In the genomic region with DNA sequence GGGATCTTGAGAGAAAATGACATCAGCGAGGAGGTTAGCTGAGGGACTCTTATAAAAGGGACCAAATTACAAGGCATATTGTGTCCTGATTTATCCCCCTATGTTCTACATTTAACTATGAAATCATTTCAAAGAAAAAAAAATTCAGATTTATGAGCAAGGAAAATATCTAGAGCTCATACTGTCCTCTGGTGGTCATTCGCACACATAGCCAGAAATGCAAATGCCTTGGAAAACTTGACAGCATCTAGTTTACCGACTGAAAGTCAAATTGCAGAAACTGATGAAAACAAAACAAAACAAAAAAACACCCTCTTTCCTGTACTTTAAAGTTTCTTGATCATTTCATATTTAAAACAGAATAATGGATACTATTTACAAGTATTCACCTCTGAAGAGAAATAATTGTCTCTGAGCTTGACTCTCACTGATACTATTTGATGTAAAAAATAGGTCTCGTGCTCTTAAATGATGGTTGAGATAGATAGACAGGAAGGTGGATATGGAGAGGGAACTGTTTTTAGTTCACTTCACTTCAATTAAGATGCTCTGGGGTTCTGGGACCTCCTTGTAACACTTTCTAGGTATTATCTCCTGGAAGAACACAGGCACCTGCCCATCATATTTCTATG, we compare ENCODE assay signal across 8 cellular contexts.
DNase-seq lines count a peak whose midpoint lies in the region; ATAC-seq, FAIRE-seq and TF ChIP-seq lines count a peak whose summit lies in the region.

No MANE protein-coding gene starts in this region.

- H4K20me1 ChIP-seq in GM12878 (ENCODE audit: control insufficient read depth, insufficient read depth): no peaks in the 10 kb centered on the region

- BruUV-seq in GM12878 (replicated peaks; lab: Mats Ljungman, UMichigan): no TSS peak

- H3K27ac ChIP-seq in GM12878 (ENCODE audit: control insufficient read depth, insufficient read depth): no peak overlapping the region

- no peak overlapping the region for H3K4me3 ChIP-seq in NB4 (ENCODE audit: low read depth, low read length)
- no peak overlapping the region for H3K4me3 ChIP-seq in GM12878

- peak; percentile 88 for TF ChIP-seq CTCF in NB4 (IDR thresholded peaks at IDR 0.05; ENCODE audit: low read depth, low read length)
- TF ChIP-seq CTCF in GM12878 (IDR thresholded peaks at IDR 0.05 in 2 of 3, conservative IDR thresholded peaks at IDR 0.05 in 1 of 3; ENCODE audit: control insufficient read depth in 2 of 3, extremely low read depth in 1 of 3, insufficient read depth in 1 of 3, low read depth in 3 of 3, low read length in 3 of 3): 0 out of 6 replicates have a peak, but pooled peaks of 1 of the 3 experiments have one; percentile 12

- RAD21 ChIA-PET in GM12878 (lab: Charles Lee; ENCODE audit: unreplicated experiment): no interaction called here

- no peak for FAIRE-seq in GM12878 (lab: Jason Lieb, UNC)

- no peak overlapping the region for H3K9ac ChIP-seq in GM12878 (ENCODE audit: control insufficient read depth, insufficient read depth, low read length)

- TF ChIP-seq EP300 in GM12878 (IDR thresholded peaks at IDR 0.05; ENCODE audit: borderline replicate concordance in 1 of 2, control insufficient read depth in 1 of 2, low read depth in 2 of 2, low read length in 2 of 2): no peak

- H3K4me2 ChIP-seq in GM12878 (ENCODE audit: control insufficient read depth, insufficient read depth): no peak overlapping the region

- intact Hi-C loops in GM12878 (cut with micrococcal nuclease; ENCODE audit: unreplicated experiment): no loop called here

- no peak for ATAC-seq in GM12878
- ATAC-seq in HG02623 (IDR thresholded peaks at IDR 0.05; ENCODE audit: unreplicated experiment): no peak
- ATAC-seq in activated CD4-positive, CD25-positive, alpha-beta regulatory T cell treated with anti-CD3 and anti-CD28 coated beads, Interleukin-2, amount 50 U/mL, for 24 hours: no peak

- no peak overlapping the region for H2AFZ ChIP-seq in GM12878 (ENCODE audit: control insufficient read depth, low read depth, low read length)

- H3K4me1 ChIP-seq in GM12878 (ENCODE audit: control insufficient read depth, insufficient read depth, low read length): no peaks in the 10 kb centered on the region

- no peaks in the 10 kb centered on the region for H3K36me3 ChIP-seq in GM12878 (ENCODE audit: control insufficient read depth in 2 of 2, insufficient read depth in 2 of 2, low read length in 1 of 2)

- WGBS in GM12878 (ENCODE audit: insufficient coverage, insufficient replicate concordance, low lambda C conversion rate, missing lambda C conversion rate): 0% methylated on average over 4 of the region's 4 CpGs

- no peaks in the 10 kb centered on the region for H3K79me2 ChIP-seq in GM12878 (ENCODE audit: control insufficient read depth, insufficient read depth, low read length)

- DNase-seq in DMS53 (lab: John Stamatoyannopoulos, UW) (peak; percentile 74), NB4 (ENCODE audit: low read depth) (peak; percentile 15), GM12878 (ENCODE audit: low read depth, low spot score) (no peak), myocyte (ENCODE audit: low read depth) (peak; percentile 0), activated T-cell treated with anti-CD3 and anti-CD28 coated beads for 4 hours (no peak)
- DNase-seq in activated CD4-positive, alpha-beta T cell treated with anti-CD3 and anti-CD28 coated beads, Interleukin-2, amount 50 U/mL, for 48 hours: no peak

- in situ Hi-C loops in GM12878 (cut with MboI): no loop called here

- POLR2A ChIA-PET in GM12878 (lab: Charles Lee): no interaction called here

- H3K9me3 ChIP-seq in GM12878 (replicated peaks; ENCODE audit: control insufficient read depth, insufficient read depth, low read length): no peaks in the 10 kb centered on the region; the same call in 2 of the 3 replicates

- TF ChIP-seq RAD21 in GM12878 (IDR thresholded peaks at IDR 0.05; ENCODE audit: insufficient read depth, low read depth, low read length): 0 out of 2 replicates have a peak, but pooled peaks have one; percentile 17

- CTCF ChIA-PET in GM12878 (lab: Yijun Ruan, JAX): no interaction called here

- no peaks in the 10 kb centered on the region for H3K27me3 ChIP-seq in GM12878 (replicated peaks in 1 of 2; ENCODE audit: control insufficient read depth in 2 of 2, insufficient read depth in 2 of 2, low read length in 1 of 2)

- SMC1A ChIA-PET in GM12878 (lab: Charles Lee; ENCODE audit: uncharacterized antibody, unreplicated experiment): no interaction called here

- TF ChIP-seq POLR2A in NB4 (IDR thresholded peaks at IDR 0.05; ENCODE audit: extremely low read depth, insufficient read length) (no peak), GM12878 (IDR thresholded peaks at IDR 0.05; ENCODE audit: low read depth, low read length) (no peak)

TF ChIP-seq in GM12878, 131 proteins besides CTCF, POLR2A, EP300 and RAD21:
- no peak for TF ChIP-seq RFX5 (IDR thresholded peaks at IDR 0.05; ENCODE audit: low read depth, low read length)
- no peak for TF ChIP-seq CHD4 (IDR thresholded peaks at IDR 0.05)
- no peak for TF ChIP-seq SMARCA5 (IDR thresholded peaks at IDR 0.05)
- TF ChIP-seq, protein P1, sequence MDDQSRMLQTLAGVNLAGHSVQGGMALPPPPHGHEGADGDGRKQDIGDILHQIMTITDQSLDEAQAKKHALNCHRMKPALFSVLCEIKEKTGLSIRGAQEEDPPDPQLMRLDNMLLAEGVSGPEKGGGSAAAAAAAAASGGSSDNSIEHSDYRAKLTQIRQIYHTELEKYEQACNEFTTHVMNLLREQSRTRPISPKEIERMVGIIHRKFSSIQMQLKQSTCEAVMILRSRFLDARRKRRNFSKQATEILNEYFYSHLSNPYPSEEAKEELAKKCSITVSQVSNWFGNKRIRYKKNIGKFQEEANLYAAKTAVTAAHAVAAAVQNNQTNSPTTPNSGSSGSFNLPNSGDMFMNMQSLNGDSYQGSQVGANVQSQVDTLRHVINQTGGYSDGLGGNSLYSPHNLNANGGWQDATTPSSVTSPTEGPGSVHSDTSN (IDR thresholded peaks at IDR 0.05; ENCODE audit: insufficient replicate concordance, low read depth, low read length): no peak
- TF ChIP-seq SMC3 (IDR thresholded peaks at IDR 0.05; ENCODE audit: borderline replicate concordance, low read length): 0 out of 2 replicates have a peak, but pooled peaks have one; percentile 11

Comparison
In these comparisons a context has a peak if more than half of its experiments do, and no peak if none do; other contexts are left out.
1. DNase-seq: peak in DMS53 (single experiment), NB4 (single experiment) and myocyte (single experiment); none in GM12878 (single experiment), activated CD4-positive, alpha-beta T cell treated with anti-CD3 and anti-CD28 coated beads, Interleukin-2, amount 50 U/mL, for 48 hours (0 of 2) and activated T-cell treated with anti-CD3 and anti-CD28 coated beads for 4 hours (single experiment).